ENCODE assay signal across 18 cellular contexts in genomic region chr6:166029506-166029905, GRCh38.
A peak's percentile ranks its signal among the peaks of the same experiment; 100 is the strongest.
DNase-seq lines count a peak whose midpoint lies in the region; ATAC-seq and TF ChIP-seq lines count a peak whose summit lies in the region.
"Had no signal": no experiment of that assay in that cellular context is flagged by ENCODE, and none has a peak within 500 bp of the region (broad histone marks: within the 10 kb centered on the region; RNA-seq: fewer than 3 reads in every experiment).

No MANE protein-coding gene starts in this region.

- H3K4me3 ChIP-seq in brain microvascular endothelial cell (ENCODE audit: low read depth, low read length): no peak overlapping the region
- H3K4me3 ChIP-seq: BLaER1, hepatocyte, Peyer's patch had no signal

- H3K36me3 Mint-ChIP-seq in CD14-positive monocyte: no peaks in the 10 kb centered on the region
- H3K36me3 Mint-ChIP-seq: naive thymus-derived CD8-positive, alpha-beta T cell had no signal

- no peaks in the 10 kb centered on the region for H3K4me1 Mint-ChIP-seq in CD14-positive monocyte
- H3K4me1 Mint-ChIP-seq: naive thymus-derived CD8-positive, alpha-beta T cell had no signal

- H3K27ac Mint-ChIP-seq in CD14-positive monocyte: no peak overlapping the region
- H3K27ac Mint-ChIP-seq: naive thymus-derived CD8-positive, alpha-beta T cell had no signal

- peak overlapping the region; percentile 27 for H3K27ac ChIP-seq in brain microvascular endothelial cell
- H3K27ac ChIP-seq: BLaER1, epithelial cell of prostate, hepatocyte, Peyer's patch had no signal

- DNase-seq in ELR (ENCODE audit: low read depth): peak; percentile 30
- DNase-seq in brain microvascular endothelial cell: no peak
- no peak for DNase-seq in SK-N-DZ (ENCODE audit: low spot score)
- no peak for DNase-seq in CD14-positive monocyte (ENCODE audit: low spot score)
- no peak for DNase-seq in NCI-H187 treated with DMSO at 0.1 percent for 48 hours (lab: John Stamatoyannopoulos, UW)
- DNase-seq in DMS53 treated with DMSO at 0.1 percent for 48 hours (lab: John Stamatoyannopoulos, UW; ENCODE audit: unreplicated experiment): no peak
- DNase-seq: activated CD4-positive, alpha-beta T cell treated with anti-CD3 and anti-CD28 coated beads, Interleukin-2, amount 50 U/mL, for 4 hours; activated gamma-delta T cell; naive thymus-derived CD8-positive, alpha-beta T cell; NCI-H1092; Peyer's patch; stimulated activated CD4-positive, alpha-beta T cell treated with anti-CD3 and anti-CD28 coated beads, Interleukin-2, amount 100 ng/mL, for 48 hours; stimulated activated naive CD4-positive, alpha-beta T cell treated with Interleukin-2 at 50 U/mL for 16 hours had no signal

- in situ Hi-C loops in brain microvascular endothelial cell (cut with HindIII; ENCODE audit: low pct_ligation_motif_present, low sequenced_read_pairs): no loop called here

- peak; percentile 59 for ATAC-seq in GM19043 (IDR thresholded peaks at IDR 0.05; ENCODE audit: low read depth, unreplicated experiment)
- ATAC-seq in HG02884 (IDR thresholded peaks at IDR 0.05; ENCODE audit: unreplicated experiment): peak; percentile 39
- ATAC-seq: naive thymus-derived CD8-positive, alpha-beta T cell had no signal

- intact Hi-C loops in CD14-positive monocyte (cut with micrococcal nuclease): no loop called here

- H3K36me3 ChIP-seq in brain microvascular endothelial cell (replicated peaks): no peaks in the 10 kb centered on the region
- H3K36me3 ChIP-seq: BLaER1, Peyer's patch had no signal

- TF ChIP-seq CTCF in brain microvascular endothelial cell (IDR thresholded peaks at IDR 0.05; ENCODE audit: low read depth, low read length, missing control alignments) (no peak), CD14-positive monocyte (IDR thresholded peaks at IDR 0.05) (no peak)

- peaks cover 2 to 3% (median 2%) of the 10 kb centered on the region in 3 donors for H3K27me3 Mint-ChIP-seq in CD14-positive monocyte (ENCODE audit: low read depth in 3 of 3)

- H3K27me3 ChIP-seq in brain microvascular endothelial cell (replicated peaks): no peaks in the 10 kb centered on the region
- H3K27me3 ChIP-seq: BLaER1, hepatocyte, Peyer's patch had no signal

- peaks cover 0 to 5% (median 0%) of the 10 kb centered on the region in 7 donors for H3K9me3 Mint-ChIP-seq in CD14-positive monocyte
- H3K9me3 Mint-ChIP-seq: naive thymus-derived CD8-positive, alpha-beta T cell had no signal

- H3K4me3 Mint-ChIP-seq in CD14-positive monocyte: no peak overlapping the region
- H3K4me3 Mint-ChIP-seq: naive thymus-derived CD8-positive, alpha-beta T cell had no signal
